ENCODE assay signal across 8 cellular contexts in genomic region chr5:50440651-50441478, GRCh38. TPM values are rescaled to one million over a fixed set of nuclear protein-coding genes. Genes with fewer than 3 reads are reported as not detected.
DNase-seq lines count a peak whose midpoint lies in the region; ATAC-seq and TF ChIP-seq lines count a peak whose summit lies in the region.

Gene EMB (minus strand): TSS chr5:50441288. CDS start chr5:50441151, 137 bp downstream.

- peak within 1 kb of the TSS; percentile 96 for H3K4me3 Mint-ChIP-seq in CD8-positive, alpha-beta T cell
- H3K4me3 Mint-ChIP-seq in progenitor cell of endocrine pancreas (ENCODE audit: low read depth), result peak within 1 kb of the TSS; percentile 79

- CTCF ChIA-PET in CD8-positive, alpha-beta T cell (lab: Charles Lee), result interaction anchor here (0.6 to 3.1 kb wide), 30 partner anchors 9 to 311 kb away, joined by 3 to 28 read pairs (median 4); partner anchors contain the start of gene PARP8

- no peaks in the 10 kb centered on the region for H3K36me3 ChIP-seq in CD8-positive, alpha-beta T cell (ENCODE audit: insufficient read depth, low read length)
- no peaks in the 10 kb centered on the region for H3K36me3 ChIP-seq in heart right ventricle

- H3K27ac ChIP-seq in CD8-positive, alpha-beta T cell (ENCODE audit: low read depth, low read length), result peak within 1 kb of the TSS; percentile 87
- peak within 1 kb of the TSS in 7 of 10 donors; percentile 20 to 94 (median 55) for H3K27ac ChIP-seq in heart right ventricle

- DNase-seq in CD8-positive, alpha-beta T cell, result peak; percentile 64 to 90 (median 78)
- DNase-seq in RPMI8226 (peak; percentile 94), activated gamma-delta T cell (lab: John Stamatoyannopoulos, UW) (peak; percentile 72), heart right ventricle (peak; percentile 31 to 64), progenitor cell of endocrine pancreas (ENCODE audit: low spot score, unreplicated experiment) (peak; percentile 63), ureter (ENCODE audit: low spot score) (peak; percentile 62)

- H3K27me3 ChIP-seq in CD8-positive, alpha-beta T cell (ENCODE audit: insufficient read depth, low read length), result no peaks in the 10 kb centered on the region
- H3K27me3 ChIP-seq in heart right ventricle, result peaks cover 0 to 22% (median 13%) of the 10 kb centered on the region in 7 donors

- POLR2A ChIA-PET in CD8-positive, alpha-beta T cell (lab: Charles Lee), result interaction anchor here (0.7 to 3.0 kb wide), 19 partner anchors 8 to 311 kb away, joined by 3 to 29 read pairs (median 4); partner anchors contain the start of gene PARP8

- H3K36me3 Mint-ChIP-seq in CD8-positive, alpha-beta T cell, result peaks cover 21% of the 10 kb centered on the region
- H3K36me3 Mint-ChIP-seq in progenitor cell of endocrine pancreas (ENCODE audit: insufficient read depth), result no peaks in the 10 kb centered on the region

- H3K4me3 ChIP-seq in CD8-positive, alpha-beta T cell (ENCODE audit: low read depth, low read length), result peak within 1 kb of the TSS; percentile 75
- peak within 1 kb of the TSS; percentile 35 to 82 (median 60) for H3K4me3 ChIP-seq in heart right ventricle

- peak within 1 kb of the TSS; percentile 97 for H3K27ac Mint-ChIP-seq in CD8-positive, alpha-beta T cell
- H3K27ac Mint-ChIP-seq in progenitor cell of endocrine pancreas, result peak within 1 kb of the TSS; percentile 94

- 1% methylated on average over 77 to 80 of the region's 80 CpGs for WGBS in heart right ventricle, 2 donors

- H3K4me1 Mint-ChIP-seq in CD8-positive, alpha-beta T cell (ENCODE audit: low read depth), result peaks cover 69% of the 10 kb centered on the region
- peaks cover 9% of the 10 kb centered on the region for H3K4me1 Mint-ChIP-seq in progenitor cell of endocrine pancreas (ENCODE audit: low read depth)

- intact Hi-C loops in CD8-positive, alpha-beta T cell (cut with DNase I, micrococcal nuclease), result loop anchor here (1.0 to 5.0 kb wide), 6 partner anchors 16 to 310 kb away; no protein-coding TSS in a partner anchor
- intact Hi-C loops in heart right ventricle (cut with DNase I), result no loop called here

- H3K4me1 ChIP-seq in CD8-positive, alpha-beta T cell (ENCODE audit: insufficient read depth, low read length), result peaks cover 51% of the 10 kb centered on the region
- H3K4me1 ChIP-seq in heart right ventricle, result peaks cover 0 to 38% (median 5%) of the 10 kb centered on the region in 9 donors

- H3K9me3 Mint-ChIP-seq in CD8-positive, alpha-beta T cell, result no peaks in the 10 kb centered on the region
- no peaks in the 10 kb centered on the region for H3K9me3 Mint-ChIP-seq in progenitor cell of endocrine pancreas (ENCODE audit: low read depth)

- H3K27me3 Mint-ChIP-seq in CD8-positive, alpha-beta T cell (ENCODE audit: low read depth), result no peaks in the 10 kb centered on the region
- H3K27me3 Mint-ChIP-seq in progenitor cell of endocrine pancreas, result no peaks in the 10 kb centered on the region

- TF ChIP-seq CTCF in CD8-positive, alpha-beta T cell (IDR thresholded peaks at IDR 0.05), result peak; percentile 33
- TF ChIP-seq CTCF in heart right ventricle (IDR thresholded peaks at IDR 0.05) (peak in 3 of 9 donors; percentile 9 to 35 (median 30)), progenitor cell of endocrine pancreas (IDR thresholded peaks at IDR 0.05; ENCODE audit: unreplicated experiment) (peak; percentile 53)

- no peaks in the 10 kb centered on the region for H3K9me3 ChIP-seq in CD8-positive, alpha-beta T cell (ENCODE audit: low read length)
- H3K9me3 ChIP-seq in heart right ventricle, result no peaks in the 10 kb centered on the region

- peak; percentile 67 for ATAC-seq in CD8-positive, alpha-beta T cell
- ATAC-seq in GM19372 (IDR thresholded peaks at IDR 0.05; ENCODE audit: low read depth, unreplicated experiment) (peak; percentile 59), HG03558 (IDR thresholded peaks at IDR 0.05; ENCODE audit: extremely low read depth, unreplicated experiment) (peak; percentile 32), heart right ventricle (peak; percentile 63 to 92 (median 85))

RNA-seq across cellular contexts. Expression of gene EMB, which starts in this region (rescaled TPM):
- 100 to 1,000 TPM; 122 to 145 TPM for total RNA-seq in CD8-positive, alpha-beta T cell
- total RNA-seq in heart right ventricle (10 to 100 TPM in 6 of 10 donors, 1 to 10 TPM in 4; 5.2 to 25.0 (median 12.2) TPM), progenitor cell of endocrine pancreas (29.5 and 31.1 TPM in 2 replicates), ureter (16.1 TPM)
- 1 to 10 TPM in 1 of 2 donors, under 1 TPM in 1; 0.93 to 3.1 TPM for polyA plus RNA-seq in heart right ventricle

Comparison
In these comparisons a context has a peak if more than half of its experiments do, and no peak if none do; other contexts are left out.
1. Peak in every context shown above with its lines: DNase-seq, ATAC-seq, H3K4me3 ChIP-seq and H3K27ac ChIP-seq.
2. ATAC-seq: peak in every context shown above with its lines; median percentile 85 in heart right ventricle; 67 in CD8-positive, alpha-beta T cell; 59 in GM19372; 32 in HG03558.
3. intact Hi-C loops: an anchor here in CD8-positive, alpha-beta T cell (1.0 to 5.0 kb wide); none called in heart right ventricle.